Comparison of ENCODE assay signal across 17 cellular contexts in the genomic region with DNA sequence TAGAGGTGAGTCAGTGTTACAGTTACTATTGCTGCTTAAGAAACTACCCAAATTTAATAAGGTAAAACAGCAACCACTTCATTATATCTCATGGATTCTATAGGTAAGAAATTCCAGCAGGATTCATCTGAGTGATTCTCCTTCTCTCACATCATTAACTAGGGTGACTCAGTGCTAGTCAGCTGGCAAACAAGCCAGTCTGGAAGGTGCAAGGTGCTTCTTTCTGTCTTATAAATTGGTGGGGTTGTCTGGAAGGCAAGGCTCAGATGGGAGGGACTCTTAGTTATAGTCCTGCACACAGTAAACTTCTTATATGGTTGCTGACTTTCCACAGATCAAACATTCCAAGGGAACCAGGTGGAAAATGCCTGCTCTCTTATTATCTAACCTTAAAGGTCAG.
"Had no signal": no experiment of that assay in that cellular context is flagged by ENCODE, and none has a peak within 500 bp of the region (broad histone marks: within the 10 kb centered on the region; RNA-seq: fewer than 3 reads in every experiment).

No MANE protein-coding gene starts in this region.

- ATAC-seq: gastrocnemius medialis; mucosa of descending colon; naive thymus-derived CD8-positive, alpha-beta T cell; right cardiac atrium had no signal

- H3K36me3 ChIP-seq: esophagus muscularis mucosa, gastrocnemius medialis, ovary, stomach had no signal

- DNase-seq: effector memory CD4-positive, alpha-beta T cell; gastrocnemius medialis; glutamatergic neuron; immature natural killer cell; mammary epithelial cell; mucosa of descending colon; naive thymus-derived CD8-positive, alpha-beta T cell; ovary; right cardiac atrium; small intestine; stimulated activated CD4-positive, alpha-beta T cell treated with anti-CD3 and anti-CD28 coated beads, Interleukin-12 subunit alpha, Interleukin-12 subunit beta, amount 100 ng/mL, for 4 hours; stimulated activated naive CD4-positive, alpha-beta T cell; stomach had no signal

- FAIRE-seq: keratinocyte, urothelium cell line had no signal

- H3K4me3 ChIP-seq: esophagus muscularis mucosa, gastrocnemius medialis, mucosa of descending colon, ovary, stomach had no signal

- H3K27me3 ChIP-seq: gastrocnemius medialis, ovary, stomach had no signal

- H3K27ac ChIP-seq: epithelial cell of prostate, esophagus muscularis mucosa, gastrocnemius medialis, ovary, stomach had no signal

- H3K9me3 ChIP-seq: esophagus muscularis mucosa, gastrocnemius medialis, mucosa of descending colon, ovary had no signal

- H3K4me1 ChIP-seq: esophagus muscularis mucosa, gastrocnemius medialis, stomach had no signal
